Comparison of ENCODE assay signal across 8 cellular contexts in the genomic region with DNA sequence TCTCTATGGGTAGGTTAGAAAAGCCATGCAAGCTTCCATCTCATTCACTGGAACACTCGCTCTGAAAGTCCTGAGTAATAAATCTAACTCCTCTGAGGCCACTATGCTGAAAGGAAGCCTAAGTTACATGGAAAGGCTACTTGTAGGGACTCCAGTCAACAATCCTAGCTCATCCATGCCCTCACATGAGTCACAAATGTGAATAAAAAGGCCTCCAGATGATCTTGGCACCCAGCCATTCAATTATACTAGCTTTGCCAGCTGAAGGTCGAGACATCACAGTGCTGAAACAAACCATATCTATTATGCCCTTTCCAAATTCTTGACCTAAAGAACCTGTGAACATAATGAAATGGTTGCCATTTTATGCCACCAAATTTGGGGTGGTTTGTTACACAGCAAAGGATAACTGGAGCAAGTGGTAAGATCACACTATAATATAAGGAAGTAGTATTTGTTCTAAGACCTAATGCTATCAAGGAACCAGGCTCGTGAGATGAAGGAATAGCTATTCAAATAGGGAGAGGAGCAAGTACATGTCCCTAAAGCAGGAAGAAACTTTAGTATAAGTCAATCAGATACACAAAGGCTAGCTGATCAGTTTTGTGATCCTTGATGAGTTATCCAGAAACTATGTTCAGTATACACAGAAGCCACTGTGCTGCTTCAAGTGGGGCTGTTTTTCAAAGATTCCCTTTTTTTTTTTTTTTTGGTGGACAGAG.
DNase-seq lines count a peak whose midpoint lies in the region; FAIRE-seq and TF ChIP-seq lines count a peak whose summit lies in the region.

No MANE protein-coding gene starts in this region.

- H3K27ac ChIP-seq in A673 (ENCODE audit: low read depth, low read length, poor library complexity, severe bottlenecking) (peak overlapping the region; percentile 23), hepatocyte (no peak overlapping the region), coronary artery (no peak overlapping the region)

- CTCF ChIA-PET in A673 (lab: Charles Lee): interaction anchor here (0.6 kb wide), 1 partner anchor 1467 kb away, joined by 3 read pairs; no protein-coding TSS in a partner anchor

- intact Hi-C loops in A673 (cut with micrococcal nuclease; ENCODE audit: unreplicated experiment): loop anchor here (5.0 kb wide), 1 partner anchor 572 kb away; no protein-coding TSS in a partner anchor

- H2AFZ ChIP-seq in hepatocyte: no peak overlapping the region

- H3K4me3 ChIP-seq in A673 (ENCODE audit: low read depth, low read length, poor library complexity, severe bottlenecking) (no peak overlapping the region), fibroblast of villous mesenchyme (ENCODE audit: low read depth, low read length) (no peak overlapping the region), hepatocyte (no peak overlapping the region), coronary artery (no peak overlapping the region)

- DNase-seq in A673 (ENCODE audit: low spot score): peak; percentile 68
- DNase-seq in H54 (ENCODE audit: insufficient read length, low spot score): no peak
- peak; percentile 24 for DNase-seq in SK-MEL-5 (ENCODE audit: low read depth, low spot score)
- peak; percentile 56 for DNase-seq in fibroblast of villous mesenchyme (ENCODE audit: low read depth)
- no peak for DNase-seq in hepatocyte (ENCODE audit: low spot score)
- DNase-seq in coronary artery (ENCODE audit: low spot score): no peak
- no peak for DNase-seq in stimulated activated naive CD4-positive, alpha-beta T cell treated with Interleukin-2 at 50 U/mL for 16 hours (lab: John Stamatoyannopoulos, UW)
- no peak for DNase-seq in activated CD4-positive, alpha-beta T cell treated with anti-CD3 and anti-CD28 coated beads, Interleukin-2, amount 50 U/mL, for 48 hours

- peaks cover 98% of the 10 kb centered on the region for H3K79me2 ChIP-seq in hepatocyte

- H3K9me2 ChIP-seq in hepatocyte (replicated peaks; ENCODE audit: insufficient read depth): no peaks in the 10 kb centered on the region

- POLR2A ChIA-PET in A673 (lab: Charles Lee; ENCODE audit: low non-redundant PET): no interaction called here

- no peak overlapping the region for H3K4me2 ChIP-seq in hepatocyte

- TF ChIP-seq CTCF in A673 (conservative IDR thresholded peaks at IDR 0.05; ENCODE audit: low read depth, low read length): no peak
- no peak for TF ChIP-seq CTCF in fibroblast of villous mesenchyme (IDR thresholded peaks at IDR 0.05; ENCODE audit: insufficient read depth, low read depth, low read length)
- no peak for TF ChIP-seq CTCF in hepatocyte (IDR thresholded peaks at IDR 0.05; ENCODE audit: poor library complexity)
- no peak for TF ChIP-seq CTCF in coronary artery (IDR thresholded peaks at IDR 0.05)

- in situ Hi-C loops in SK-MEL-5 (cut with HindIII; ENCODE audit: low pct_unique_long_range_greater_than_20kb, low sequenced_read_pairs): no loop called here

- H4K20me1 ChIP-seq in hepatocyte (ENCODE audit: insufficient read depth, poor library complexity, severe bottlenecking): peaks cover 94% of the 10 kb centered on the region

- 85% methylated on average over 3 of the region's 3 CpGs for WGBS in hepatocyte (ENCODE audit: low lambda C conversion rate, missing lambda C conversion rate)

- H3K9me3 ChIP-seq in A673 (ENCODE audit: low read depth, low read length, poor library complexity, severe bottlenecking): no peaks in the 10 kb centered on the region
- no peaks in the 10 kb centered on the region for H3K9me3 ChIP-seq in hepatocyte (ENCODE audit: low read depth)

- BruUV-seq in A673 (replicated peaks; lab: Mats Ljungman, UMichigan): no TSS peak

- H3K27me3 ChIP-seq in A673 (replicated peaks; ENCODE audit: insufficient read depth, low read depth, low read length, poor library complexity): no peaks in the 10 kb centered on the region
- no peaks in the 10 kb centered on the region for H3K27me3 ChIP-seq in hepatocyte

- peaks cover 67% of the 10 kb centered on the region for H3K4me1 ChIP-seq in A673 (ENCODE audit: insufficient read depth, low read length, poor library complexity, severe bottlenecking)
- peaks cover 20% of the 10 kb centered on the region for H3K4me1 ChIP-seq in hepatocyte (ENCODE audit: insufficient read depth)

- H3K36me3 ChIP-seq in A673 (ENCODE audit: insufficient read depth, low read length, poor library complexity, severe bottlenecking): no peaks in the 10 kb centered on the region
- no peaks in the 10 kb centered on the region for H3K36me3 ChIP-seq in hepatocyte (replicated peaks; ENCODE audit: insufficient read depth, low read depth)

- no peak for TF ChIP-seq POLR2A in H54 (IDR thresholded peaks at IDR 0.05; ENCODE audit: low read depth, low read length)

- peak; percentile 98 for FAIRE-seq in H54 (lab: Jason Lieb, UNC)

Comparison
In these comparisons a context has a peak if more than half of its experiments do, and no peak if none do; other contexts are left out.
1. DNase-seq: peak in A673 (single experiment), SK-MEL-5 (single experiment) and fibroblast of villous mesenchyme (single experiment); none in H54 (single experiment), hepatocyte (single experiment), coronary artery (single experiment), stimulated activated naive CD4-positive, alpha-beta T cell treated with Interleukin-2 at 50 U/mL for 16 hours (single experiment) and activated CD4-positive, alpha-beta T cell treated with anti-CD3 and anti-CD28 coated beads, Interleukin-2, amount 50 U/mL, for 48 hours (0 of 2).